In genomic region chr16:8929086-8929748, GRCh38 we compare ENCODE assay signal across 1 cellular context.
TF ChIP-seq lines count a peak whose summit lies in the region.

No MANE protein-coding gene starts in this region.

TF ChIP-seq in K562, 482 proteins besides CTCF, POLR2A, EP300 and RAD21 (continued from another document):
- peak; percentile 66 for TF ChIP-seq PKNOX1 (IDR thresholded peaks at IDR 0.05)
- TF ChIP-seq POU5F1 (IDR thresholded peaks at IDR 0.05; ENCODE audit: borderline replicate concordance, low read depth, low read length, partially characterized antibody), result no peak
- no peak for TF ChIP-seq FOXJ3 (CRISPR knock-in tag; IDR thresholded peaks at IDR 0.05)
- TF ChIP-seq MAFF (IDR thresholded peaks at IDR 0.05; ENCODE audit: low read length), result no peak
- TF ChIP-seq CBX8 (IDR thresholded peaks at IDR 0.05; ENCODE audit: borderline replicate concordance, extremely low read depth, low read depth, low read length, poor library complexity, severe bottlenecking), result no peak
- TF ChIP-seq ZBTB34 (CRISPR knock-in tag; IDR thresholded peaks at IDR 0.05), result no peak
- TF ChIP-seq MEIS2 (IDR thresholded peaks at IDR 0.05; ENCODE audit: partially characterized antibody), result peak; percentile 76
- no peak for TF ChIP-seq RBM22 (IDR thresholded peaks at IDR 0.05; ENCODE audit: low read depth, low read length, poor library complexity, severe bottlenecking)
- TF ChIP-seq CHD2 (IDR thresholded peaks at IDR 0.05; ENCODE audit: low read depth, low read length), result no peak
- TF ChIP-seq SRSF7 (optimal IDR thresholded peaks at IDR 0.05; ENCODE audit: low read depth, low read length), result no peak
- no peak for TF ChIP-seq ATF4 (CRISPR knock-in tag; IDR thresholded peaks at IDR 0.05)
- 0 out of 2 replicates have a peak, but pooled peaks have one; percentile 3 for TF ChIP-seq NFE2 (IDR thresholded peaks at IDR 0.05; ENCODE audit: low read depth)
- TF ChIP-seq ZNF639 (CRISPR knock-in tag; conservative IDR thresholded peaks at IDR 0.05 in 1 of 2, IDR thresholded peaks at IDR 0.05 in 1 of 2), result no peak
- no peak for TF ChIP-seq CBFB (CRISPR knock-in tag; IDR thresholded peaks at IDR 0.05)
- TF ChIP-seq LEF1 (IDR thresholded peaks at IDR 0.05), result no peak
- no peak for TF ChIP-seq ZNF696 (CRISPR knock-in tag; conservative IDR thresholded peaks at IDR 0.05)
